15 cellular contexts compared by ENCODE assay signal in genomic region chr11:23903044-23903704, GRCh38.
DNase-seq lines count a peak whose midpoint lies in the region; FAIRE-seq and TF ChIP-seq lines count a peak whose summit lies in the region.
"Had no signal": no experiment of that assay in that cellular context is flagged by ENCODE, and none has a peak within 500 bp of the region (broad histone marks: within the 10 kb centered on the region; RNA-seq: fewer than 3 reads in every experiment).

No MANE protein-coding gene starts in this region.

- H3K36me3 ChIP-seq in bronchial epithelial cell (ENCODE audit: control insufficient read depth, insufficient read depth, low read length), result no peaks in the 10 kb centered on the region
- H3K36me3 ChIP-seq: ovary had no signal

- DNase-seq in AG10803 (ENCODE audit: low read depth), result peak; percentile 80
- peak; percentile 92 for DNase-seq in LHCN-M2 (ENCODE audit: low read depth)
- peak; percentile 90 for DNase-seq in bronchial epithelial cell (ENCODE audit: low read depth)
- DNase-seq in kidney tubule cell (ENCODE audit: low spot score), result peak; percentile 64
- DNase-seq in SW480 (ENCODE audit: low spot score), result no peak
- DNase-seq in T-helper 9 cell, result no peak
- no peak for DNase-seq in NAMALWA (ENCODE audit: low spot score)
- DNase-seq in frontal cortex (ENCODE audit: low spot score in 2 of 2), result no peak
- DNase-seq: activated CD8-positive, alpha-beta T cell treated with anti-CD3 and anti-CD28 coated beads, Interleukin-2, amount 10 ng/mL, durations not matched to agents 7 days and 5 days; effector memory CD8-positive, alpha-beta T cell; NCI-H1105 treated with DMSO at 0.1 percent for 48 hours; NCI-H82; ovary; stimulated activated CD4-positive, alpha-beta T cell treated with anti-CD3 and anti-CD28 coated beads, Interleukin-4, amount 100 ng/mL, for 1 hour had no signal

- FAIRE-seq in bronchial epithelial cell (lab: Jason Lieb, UNC), result no peak
- FAIRE-seq in frontal cortex (lab: Jason Lieb, UNC), result no peak
- FAIRE-seq: islet of Langerhans had no signal

- H3K27me3 ChIP-seq in bronchial epithelial cell (ENCODE audit: control insufficient read depth, insufficient read depth, low read length), result no peaks in the 10 kb centered on the region
- H3K27me3 ChIP-seq: ovary had no signal

- H3K4me3 ChIP-seq in AG10803 (ENCODE audit: low read length), result no peak overlapping the region
- H3K4me3 ChIP-seq in bronchial epithelial cell (ENCODE audit: low read depth, low read length), result no peak overlapping the region
- H3K4me3 ChIP-seq: ovary had no signal

- no peak for TF ChIP-seq CTCF in AG10803 (conservative IDR thresholded peaks at IDR 0.05; ENCODE audit: low read length)
- TF ChIP-seq CTCF in bronchial epithelial cell (IDR thresholded peaks at IDR 0.05; ENCODE audit: insufficient read depth, low read length, severe bottlenecking), result no peak

Comparison
In these comparisons a context has a peak if more than half of its experiments do, and no peak if none do; other contexts are left out.
1. DNase-seq: peak in AG10803 (single experiment), LHCN-M2 (single experiment), bronchial epithelial cell (single experiment) and kidney tubule cell (single experiment); none in SW480 (single experiment), T-helper 9 cell (single experiment), NAMALWA (single experiment) and frontal cortex (0 of 2).